Comparison of ENCODE assay signal across 33 cellular contexts in the genomic region with DNA sequence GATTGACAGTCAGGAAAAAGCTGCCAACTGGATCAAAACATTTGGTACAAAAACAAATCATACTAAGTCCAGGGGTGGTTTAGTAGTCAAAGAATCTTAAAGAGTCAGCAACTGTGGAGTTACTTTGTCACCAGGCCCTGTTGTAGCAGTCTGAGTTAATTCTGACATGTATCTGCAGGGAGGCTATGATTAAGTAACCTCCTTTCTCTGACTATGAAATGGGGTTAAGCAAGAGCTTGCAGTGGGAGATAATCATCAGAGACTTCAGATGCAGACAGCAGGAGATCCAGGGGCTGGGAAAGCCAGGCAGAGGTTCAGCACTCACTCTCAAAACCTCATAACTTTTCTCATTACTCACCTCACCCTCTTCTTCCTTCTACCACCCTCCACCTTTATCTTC.
A peak's percentile ranks its signal among the peaks of the same experiment; 100 is the strongest.
DNase-seq lines count a peak whose midpoint lies in the region; ATAC-seq and TF ChIP-seq lines count a peak whose summit lies in the region.
"Had no signal": no experiment of that assay in that cellular context is flagged by ENCODE, and none has a peak within 500 bp of the region (broad histone marks: within the 10 kb centered on the region; RNA-seq: fewer than 3 reads in every experiment).

No MANE protein-coding gene starts in this region.

- BruUV-seq in MCF 10A (replicated peaks; lab: Mats Ljungman, UMichigan): no TSS peak

- no peaks in the 10 kb centered on the region for H3K9me3 ChIP-seq in breast epithelium
- peaks cover 0 to 8% (median 0%) of the 10 kb centered on the region in 8 donors for H3K9me3 ChIP-seq in spleen
- H3K9me3 ChIP-seq: gastroesophageal sphincter, psoas muscle, thoracic aorta, uterus had no signal

- H3K4ac ChIP-seq in mesendoderm (ENCODE audit: low read depth, low read length): no peak overlapping the region

- no peak overlapping the region for H3K4me2 ChIP-seq in mesendoderm (ENCODE audit: low read length)
- H3K4me2 ChIP-seq: hepatocyte, PC-9 had no signal

- H4K8ac ChIP-seq in mesendoderm (ENCODE audit: low read depth, low read length): no peak overlapping the region

- H3K9me3 Mint-ChIP-seq in MCF 10A (ENCODE audit: unreplicated experiment): peaks cover 18% of the 10 kb centered on the region
- H3K9me3 Mint-ChIP-seq: CD4-positive, alpha-beta T cell had no signal

- no peak overlapping the region for H3K9ac ChIP-seq in mesendoderm (ENCODE audit: low read length)

- POLR2A ChIA-PET in MCF 10A (lab: Yijun Ruan, JAX): interaction anchor here (0.7 to 7.9 kb wide), 18 partner anchors 10 to 211 kb away, joined by 3 to 90 read pairs (median 3); a partner anchor contains a TSS

- H3K79me1 ChIP-seq in mesendoderm (ENCODE audit: low read length): no peaks in the 10 kb centered on the region

- H3K27me3 ChIP-seq in breast epithelium (no peaks in the 10 kb centered on the region), mesendoderm (ENCODE audit: insufficient read depth, low read length, poor library complexity) (no peaks in the 10 kb centered on the region), spleen (replicated peaks in 1 of 7) (no peaks in the 10 kb centered on the region)
- H3K27me3 ChIP-seq: cardiac muscle cell, gastroesophageal sphincter, hepatocyte, left lung, uterus had no signal

- peak; percentile 17 for DNase-seq in MCF 10A (ENCODE audit: unreplicated experiment)
- DNase-seq in breast epithelium (ENCODE audit: low spot score in 2 of 2): no peak
- peak; percentile 31 for DNase-seq in SKM-1 (lab: John Stamatoyannopoulos, UW; ENCODE audit: unreplicated experiment)
- peak; percentile 74 for DNase-seq in epithelial cell of prostate (ENCODE audit: low read depth, low spot score)
- DNase-seq in mesendoderm: no peak
- no peak for DNase-seq in NCI-H1048 (lab: John Stamatoyannopoulos, UW)
- no peak for DNase-seq in spleen
- DNase-seq: 8988T; activated CD4-positive, alpha-beta T cell treated with anti-CD3 and anti-CD28 coated beads, Interleukin-2, amount 50 U/mL, for 48 hours; activated naive CD4-positive, alpha-beta T cell treated with anti-CD3 and anti-CD28 coated beads, Interleukin-2, amount 50 U/mL, for 16 hours; CD4-positive, alpha-beta T cell; effector memory CD4-positive, alpha-beta T cell; H7; immature natural killer cell; left lung; naive B cell; NCI-H1417 treated with DMSO at 0.1 percent for 48 hours; NCI-H2081; NCI-H774; nucleus accumbens; PC-9; psoas muscle; uterus had no signal

- CTCF ChIA-PET in MCF 10A (lab: Yijun Ruan, JAX): interaction anchor here (0.5 to 6.0 kb wide), 4 partner anchors 22 to 192 kb away, joined by 3 to 31 read pairs (median 6); no protein-coding TSS in a partner anchor

- no peaks in the 10 kb centered on the region for H3K36me3 ChIP-seq in breast epithelium
- no peaks in the 10 kb centered on the region for H3K36me3 ChIP-seq in mesendoderm (ENCODE audit: control insufficient read depth, insufficient read depth, low read length)
- H3K36me3 ChIP-seq in spleen: no peaks in the 10 kb centered on the region
- H3K36me3 ChIP-seq: cardiac muscle cell, gastroesophageal sphincter, left lung, thoracic aorta, uterus had no signal

- no peak for TF ChIP-seq POLR2A in breast epithelium (IDR thresholded peaks at IDR 0.05)
- TF ChIP-seq POLR2A in spleen (IDR thresholded peaks at IDR 0.05): no peak

- ATAC-seq in HG02970 (IDR thresholded peaks at IDR 0.05; ENCODE audit: low FRiP score, unreplicated experiment): no peak
- ATAC-seq: activated CD4-positive, CD25-positive, alpha-beta regulatory T cell treated with anti-CD3 and anti-CD28 coated beads, Interleukin-2, amount 50 U/mL, for 24 hours; gastroesophageal sphincter; left lung; psoas muscle; Right ventricle myocardium inferior had no signal

- H3K27ac ChIP-seq in breast epithelium: no peak overlapping the region
- H3K27ac ChIP-seq in epithelial cell of prostate: peak overlapping the region; percentile 53
- no peak overlapping the region for H3K27ac ChIP-seq in mesendoderm (ENCODE audit: low read depth, low read length)
- H3K27ac ChIP-seq in spleen: no peak overlapping the region
- H3K27ac ChIP-seq: cardiac muscle cell, coronary artery, gastroesophageal sphincter, hepatocyte, left lung, PC-9, psoas muscle, thoracic aorta, uterus had no signal

- no peak for TF ChIP-seq CTCF in MCF 10A (IDR thresholded peaks at IDR 0.05; ENCODE audit: unreplicated experiment)
- no peak for TF ChIP-seq CTCF in breast epithelium (IDR thresholded peaks at IDR 0.05)
- TF ChIP-seq CTCF in spleen (IDR thresholded peaks at IDR 0.05 in 8 of 11, conservative IDR thresholded peaks at IDR 0.05 in 3 of 11): no peak

- peak overlapping the region; percentile 39 for H3K27ac Mint-ChIP-seq in MCF 10A (ENCODE audit: low read depth, unreplicated experiment)
- H3K27ac Mint-ChIP-seq: CD4-positive, alpha-beta T cell; IgD-negative memory B cell; immature natural killer cell; naive B cell; stimulated activated naive CD8-positive, alpha-beta T cell treated with anti-CD3 and anti-CD28 coated beads, Interleukin-15, Interleukin-2, amounts not matched to agents 100 ng/mL and 50 ng/mL, for 24 hours had no signal

- no peak overlapping the region for H3K4me3 Mint-ChIP-seq in MCF 10A (ENCODE audit: unreplicated experiment)
- H3K4me3 Mint-ChIP-seq: CD4-positive, alpha-beta T cell; IgD-negative memory B cell; immature natural killer cell; naive B cell; stimulated activated naive CD8-positive, alpha-beta T cell treated with anti-CD3 and anti-CD28 coated beads, Interleukin-15, Interleukin-2, amounts not matched to agents 100 ng/mL and 50 ng/mL, for 24 hours had no signal

- H2BK15ac ChIP-seq in mesendoderm (replicated peaks; ENCODE audit: low read depth): no peak overlapping the region

- H2BK5ac ChIP-seq in mesendoderm (ENCODE audit: low read length): no peak overlapping the region

- H4K5ac ChIP-seq in mesendoderm (ENCODE audit: low read length): no peak overlapping the region

- peaks cover 35% of the 10 kb centered on the region for H3K4me1 Mint-ChIP-seq in MCF 10A (ENCODE audit: insufficient read depth, unreplicated experiment)
- H3K4me1 Mint-ChIP-seq: immature natural killer cell had no signal

- H3K23ac ChIP-seq in mesendoderm (ENCODE audit: low read length): no peak overlapping the region

- H3K18ac ChIP-seq in mesendoderm (ENCODE audit: low read length): no peak overlapping the region

- no peaks in the 10 kb centered on the region for H3K36me3 Mint-ChIP-seq in MCF 10A (ENCODE audit: insufficient read depth, unreplicated experiment)

- H3K56ac ChIP-seq in mesendoderm (ENCODE audit: low read length): no peak overlapping the region

- H3K27me3 Mint-ChIP-seq in MCF 10A (ENCODE audit: insufficient read depth, unreplicated experiment): no peaks in the 10 kb centered on the region
- H3K27me3 Mint-ChIP-seq: CD4-positive, alpha-beta T cell; IgD-negative memory B cell; stimulated activated naive CD8-positive, alpha-beta T cell treated with anti-CD3 and anti-CD28 coated beads, Interleukin-15, Interleukin-2, amounts not matched to agents 100 ng/mL and 50 ng/mL, for 24 hours had no signal

- intact Hi-C loops in MCF 10A (cut with micrococcal nuclease): no loop called here
- intact Hi-C loops in breast epithelium (cut with DNase I; ENCODE audit: low total_unique reads): no loop called here
- intact Hi-C loops in spleen (cut with DNase I; ENCODE audit: low total_unique reads): no loop called here

- H3K4me3 ChIP-seq in breast epithelium (no peak overlapping the region), mesendoderm (ENCODE audit: low read length) (no peak overlapping the region), spleen (no peak overlapping the region)
- H3K4me3 ChIP-seq: cardiac muscle cell, coronary artery, gastroesophageal sphincter, hepatocyte, left lung, PC-9, psoas muscle, thoracic aorta, uterus had no signal

- H2BK120ac ChIP-seq in mesendoderm (ENCODE audit: low read depth, low read length): no peak overlapping the region

- no peak overlapping the region for H2AK5ac ChIP-seq in mesendoderm (ENCODE audit: low read length)

- no peaks in the 10 kb centered on the region for H3K79me2 ChIP-seq in mesendoderm (ENCODE audit: control insufficient read depth, insufficient read depth, low read length)
- H3K79me2 ChIP-seq: hepatocyte had no signal

- H3K4me1 ChIP-seq in breast epithelium (no peaks in the 10 kb centered on the region), mesendoderm (ENCODE audit: control insufficient read depth, low read depth, low read length) (no peaks in the 10 kb centered on the region), spleen (no peaks in the 10 kb centered on the region)
- H3K4me1 ChIP-seq: gastroesophageal sphincter, left lung, psoas muscle, uterus had no signal

Comparison
In these comparisons a context has a peak if more than half of its experiments do, and no peak if none do; other contexts are left out.
1. DNase-seq: peak in MCF 10A (single experiment), SKM-1 (single experiment) and epithelial cell of prostate (single experiment); none in breast epithelium (0 of 2), mesendoderm (single experiment), NCI-H1048 (single experiment) and spleen (single experiment).